In the genomic region with DNA sequence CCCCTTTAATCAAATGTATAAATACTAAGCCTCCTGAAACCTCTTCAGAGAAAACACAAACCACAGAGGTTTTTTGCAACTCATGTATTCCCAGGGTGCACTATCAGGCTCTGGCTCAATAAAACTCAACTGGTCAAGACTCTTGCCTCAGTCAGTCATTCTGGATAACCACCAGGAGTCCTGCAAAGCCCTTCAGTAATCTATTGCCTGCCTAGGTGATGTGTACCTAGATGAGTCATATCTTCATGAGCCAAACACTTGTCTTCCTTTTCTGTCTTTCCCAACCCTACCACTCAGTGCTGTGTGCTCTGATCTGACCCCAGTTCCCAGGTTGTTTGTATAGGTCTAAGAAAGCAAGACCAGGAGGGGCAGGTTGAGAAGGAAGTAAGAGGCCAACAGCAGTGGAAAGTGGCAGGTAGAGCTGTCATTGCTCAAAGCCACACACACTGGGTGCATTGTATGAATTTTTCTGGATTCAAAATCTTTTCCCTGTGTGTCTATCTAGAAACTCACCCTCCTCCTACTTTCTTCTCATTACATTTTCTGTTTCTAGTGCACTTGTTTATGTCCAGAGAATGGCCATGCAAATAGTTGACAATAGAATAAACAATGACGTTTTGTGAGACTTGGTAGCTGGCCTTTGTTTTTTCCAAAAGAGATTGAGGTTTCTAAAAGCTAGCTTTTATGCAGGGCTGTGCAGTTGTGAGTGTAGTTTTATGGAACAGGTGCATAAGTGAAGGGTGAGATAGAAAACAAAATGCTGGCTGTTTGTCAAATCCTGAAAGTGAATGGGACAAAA, we compare ENCODE assay signal across 23 cellular contexts. TPM values are rescaled to one million over a fixed set of nuclear protein-coding genes. Genes with fewer than 3 reads are reported as not detected.
DNase-seq lines count a peak whose midpoint lies in the region; ATAC-seq and TF ChIP-seq lines count a peak whose summit lies in the region.
"Had no signal": no experiment of that assay in that cellular context is flagged by ENCODE, and none has a peak within 500 bp of the region (broad histone marks: within the 10 kb centered on the region; RNA-seq: fewer than 3 reads in every experiment).

No MANE protein-coding gene starts in this region.

- CTCF ChIA-PET in PC-9 (lab: Charles Lee), result interaction anchor here (0.7 kb wide), 1 partner anchor 309 kb away, joined by 5 read pairs; no protein-coding TSS in a partner anchor

- ATAC-seq in foreskin keratinocyte, result no peak
- no peak for ATAC-seq in GM21619 (IDR thresholded peaks at IDR 0.05; ENCODE audit: unreplicated experiment)
- no peak for ATAC-seq in HG02588 (IDR thresholded peaks at IDR 0.05; ENCODE audit: unreplicated experiment)
- ATAC-seq in HG02571 (IDR thresholded peaks at IDR 0.05; ENCODE audit: unreplicated experiment), result no peak
- ATAC-seq: GM12878 had no signal

- H3K36me3 Mint-ChIP-seq in HFFc6 (ENCODE audit: low read depth), result no peaks in the 10 kb centered on the region; the same call in none of the 2 replicates

- H3K27ac ChIP-seq in PC-9 (peak overlapping the region; percentile 98), foreskin keratinocyte (no peak overlapping the region)
- H3K27ac ChIP-seq: KMS-11, left ventricle myocardium inferior, VCaP had no signal

- H3K27me3 Mint-ChIP-seq in HFFc6 (ENCODE audit: insufficient read depth), result peaks cover 5% of the 10 kb centered on the region; the same call in 1 of the 2 replicates

- BruUV-seq in PC-9 (replicated peaks; lab: Mats Ljungman, UMichigan), result TSS peak; percentile 90

- peaks cover 60% of the 10 kb centered on the region for H3K4me1 Mint-ChIP-seq in HFFc6 (ENCODE audit: low read depth)
- H3K4me1 Mint-ChIP-seq: endodermal cell had no signal

- peak overlapping the region; percentile 71 for H3K4me2 ChIP-seq in PC-9
- H3K4me2 ChIP-seq: KMS-11 had no signal

- H3K79me2 ChIP-seq in PC-9 (ENCODE audit: low read depth), result no peaks in the 10 kb centered on the region

- H3K9me3 ChIP-seq in PC-9 (ENCODE audit: insufficient read depth, low read depth), result no peaks in the 10 kb centered on the region
- H3K9me3 ChIP-seq: HAP-1 had no signal

- H3K4me1 ChIP-seq in PC-9 (replicated peaks; ENCODE audit: insufficient read depth) (peaks cover 37% of the 10 kb centered on the region), foreskin keratinocyte (peaks cover 14% of the 10 kb centered on the region)
- H3K4me1 ChIP-seq: HAP-1, left ventricle myocardium inferior had no signal

- peak overlapping the region; percentile 83; the same call in 1 of the 2 replicates for H3K27ac Mint-ChIP-seq in HFFc6
- H3K27ac Mint-ChIP-seq: endodermal cell had no signal

- H3F3A ChIP-seq in PC-9 (ENCODE audit: insufficient read depth, low read depth), result peaks cover 25% of the 10 kb centered on the region

- H3K27me3 ChIP-seq in PC-9 (ENCODE audit: insufficient read depth, low read depth) (no peaks in the 10 kb centered on the region), foreskin keratinocyte (no peaks in the 10 kb centered on the region)

- no peak for DNase-seq in HFFc6
- peak; percentile 63 to 98 for DNase-seq in PC-9
- peak; percentile 54 to 71 for DNase-seq in foreskin keratinocyte
- DNase-seq in renal cortical epithelial cell (ENCODE audit: low read depth), result peak; percentile 85
- DNase-seq in epidermal melanocyte (ENCODE audit: insufficient read length, low spot score), result no peak
- DNase-seq: activated CD4-positive, alpha-beta T cell treated with anti-CD3 and anti-CD28 coated beads, Interleukin-2, amount 50 U/mL, for 48 hours; activated naive CD4-positive, alpha-beta T cell; activated T-cell treated with anti-CD3 and anti-CD28 coated beads for 4 hours; COR-L47; endodermal cell; GF-D8; left ventricle myocardium inferior; NCI-H1105 treated with DMSO at 0.1 percent for 48 hours; NCI-H2171 treated with DMSO at 0.1 percent for 48 hours; RPMI8226 had no signal

- TF ChIP-seq CTCF in HFFc6 (IDR thresholded peaks at IDR 0.05) (no peak), PC-9 (conservative IDR thresholded peaks at IDR 0.05) (no peak; the same call in 1 of the 2 replicates), foreskin keratinocyte (conservative IDR thresholded peaks at IDR 0.05) (no peak)

- no peaks in the 10 kb centered on the region for H3K36me3 ChIP-seq in PC-9 (ENCODE audit: low read depth)
- H3K36me3 ChIP-seq: HAP-1, left ventricle myocardium inferior had no signal

- POLR2A ChIA-PET in PC-9 (lab: Charles Lee; ENCODE audit: unreplicated experiment), result no interaction called here

- H4K20me1 ChIP-seq in PC-9 (ENCODE audit: insufficient read depth), result no peaks in the 10 kb centered on the region

- H3K4me3 Mint-ChIP-seq in HFFc6, result no peak overlapping the region
- H3K4me3 Mint-ChIP-seq: endodermal cell had no signal

- no peak overlapping the region for H2AFZ ChIP-seq in PC-9

- no peaks in the 10 kb centered on the region for H3K9me2 ChIP-seq in PC-9 (ENCODE audit: insufficient read depth)

- no peak overlapping the region for H3K4me3 ChIP-seq in PC-9
- H3K4me3 ChIP-seq: GM12878, HAP-1, left ventricle myocardium inferior had no signal

- no peaks in the 10 kb centered on the region for H3K9me3 Mint-ChIP-seq in HFFc6

- intact Hi-C loops in PC-9 (cut with micrococcal nuclease; ENCODE audit: unreplicated experiment), result loop anchor here (1.0 to 2.0 kb wide), 2 partner anchors 20 to 67 kb away; no protein-coding TSS in a partner anchor

RNA-seq across cellular contexts. Expression of a gene that starts 48.1 kb away (rescaled TPM):
- total RNA-seq in HFFc6 (2021; fragmentation: NEBNext Ultra II Directional; extraction: Animal tissue kit (Norgen Biotek cat#: 25700)), result 10 to 100 TPM in 1 of 6 experiments, 1 to 10 TPM in 5; 4.3 to 10.5 (median 8.6) TPM
- 0.72 TPM in 1 of 2 replicates, not detected in the other for total RNA-seq in PC-9 (2021)
- total RNA-seq in foreskin keratinocyte, result not detected in 2 replicates
- not detected in 2 replicates for polyA plus RNA-seq in foreskin keratinocyte
- total RNA-seq in renal cortical epithelial cell, result 0.35 and 0.70 TPM in 2 replicates
- total RNA-seq: chondrocyte, endodermal cell, GM12878, left ventricle myocardium inferior had no signal
- polyA plus RNA-seq: GM12878 had no signal

Comparison
In these comparisons a context has a peak if more than half of its experiments do, and no peak if none do; other contexts are left out.
1. DNase-seq: peak in PC-9 (2 of 2), foreskin keratinocyte (2 of 2) and renal cortical epithelial cell (single experiment); none in HFFc6 (single experiment) and epidermal melanocyte (single experiment).